2 cellular contexts compared by ENCODE assay signal in the genomic region with DNA sequence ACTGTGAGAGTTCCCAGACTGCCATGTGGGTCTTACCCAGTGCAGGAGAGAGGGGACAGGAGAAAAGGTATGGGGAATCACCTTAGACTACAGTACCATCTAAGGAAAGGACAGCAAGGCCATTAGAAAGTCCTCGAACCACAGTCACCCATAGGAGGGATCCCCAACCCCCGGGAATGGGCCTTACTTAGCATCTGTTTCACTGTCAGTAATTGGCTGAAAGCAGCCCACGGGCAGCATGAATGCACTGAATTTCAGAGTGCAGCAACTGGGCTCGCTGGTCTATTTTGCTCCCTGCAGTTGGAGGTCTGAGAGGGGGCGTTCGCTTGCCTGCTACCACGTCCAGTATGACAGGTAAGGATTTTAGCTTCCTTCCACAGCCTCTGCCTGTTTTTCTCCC.
TF ChIP-seq lines count a peak whose summit lies in the region.

No MANE protein-coding gene starts in this region.

TF ChIP-seq in SK-N-SH, 30 proteins besides CTCF, POLR2A, EP300 and RAD21 (continued from another document):
- TF ChIP-seq, protein P1, sequence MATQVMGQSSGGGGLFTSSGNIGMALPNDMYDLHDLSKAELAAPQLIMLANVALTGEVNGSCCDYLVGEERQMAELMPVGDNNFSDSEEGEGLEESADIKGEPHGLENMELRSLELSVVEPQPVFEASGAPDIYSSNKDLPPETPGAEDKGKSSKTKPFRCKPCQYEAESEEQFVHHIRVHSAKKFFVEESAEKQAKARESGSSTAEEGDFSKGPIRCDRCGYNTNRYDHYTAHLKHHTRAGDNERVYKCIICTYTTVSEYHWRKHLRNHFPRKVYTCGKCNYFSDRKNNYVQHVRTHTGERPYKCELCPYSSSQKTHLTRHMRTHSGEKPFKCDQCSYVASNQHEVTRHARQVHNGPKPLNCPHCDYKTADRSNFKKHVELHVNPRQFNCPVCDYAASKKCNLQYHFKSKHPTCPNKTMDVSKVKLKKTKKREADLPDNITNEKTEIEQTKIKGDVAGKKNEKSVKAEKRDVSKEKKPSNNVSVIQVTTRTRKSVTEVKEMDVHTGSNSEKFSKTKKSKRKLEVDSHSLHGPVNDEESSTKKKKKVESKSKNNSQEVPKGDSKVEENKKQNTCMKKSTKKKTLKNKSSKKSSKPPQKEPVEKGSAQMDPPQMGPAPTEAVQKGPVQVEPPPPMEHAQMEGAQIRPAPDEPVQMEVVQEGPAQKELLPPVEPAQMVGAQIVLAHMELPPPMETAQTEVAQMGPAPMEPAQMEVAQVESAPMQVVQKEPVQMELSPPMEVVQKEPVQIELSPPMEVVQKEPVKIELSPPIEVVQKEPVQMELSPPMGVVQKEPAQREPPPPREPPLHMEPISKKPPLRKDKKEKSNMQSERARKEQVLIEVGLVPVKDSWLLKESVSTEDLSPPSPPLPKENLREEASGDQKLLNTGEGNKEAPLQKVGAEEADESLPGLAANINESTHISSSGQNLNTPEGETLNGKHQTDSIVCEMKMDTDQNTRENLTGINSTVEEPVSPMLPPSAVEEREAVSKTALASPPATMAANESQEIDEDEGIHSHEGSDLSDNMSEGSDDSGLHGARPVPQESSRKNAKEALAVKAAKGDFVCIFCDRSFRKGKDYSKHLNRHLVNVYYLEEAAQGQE (IDR thresholded peaks at IDR 0.05; ENCODE audit: low read depth, low read length) = no peak
- TF ChIP-seq USF1 (IDR thresholded peaks at IDR 0.05; ENCODE audit: borderline replicate concordance, low read depth) = no peak
- TF ChIP-seq, protein P2, sequence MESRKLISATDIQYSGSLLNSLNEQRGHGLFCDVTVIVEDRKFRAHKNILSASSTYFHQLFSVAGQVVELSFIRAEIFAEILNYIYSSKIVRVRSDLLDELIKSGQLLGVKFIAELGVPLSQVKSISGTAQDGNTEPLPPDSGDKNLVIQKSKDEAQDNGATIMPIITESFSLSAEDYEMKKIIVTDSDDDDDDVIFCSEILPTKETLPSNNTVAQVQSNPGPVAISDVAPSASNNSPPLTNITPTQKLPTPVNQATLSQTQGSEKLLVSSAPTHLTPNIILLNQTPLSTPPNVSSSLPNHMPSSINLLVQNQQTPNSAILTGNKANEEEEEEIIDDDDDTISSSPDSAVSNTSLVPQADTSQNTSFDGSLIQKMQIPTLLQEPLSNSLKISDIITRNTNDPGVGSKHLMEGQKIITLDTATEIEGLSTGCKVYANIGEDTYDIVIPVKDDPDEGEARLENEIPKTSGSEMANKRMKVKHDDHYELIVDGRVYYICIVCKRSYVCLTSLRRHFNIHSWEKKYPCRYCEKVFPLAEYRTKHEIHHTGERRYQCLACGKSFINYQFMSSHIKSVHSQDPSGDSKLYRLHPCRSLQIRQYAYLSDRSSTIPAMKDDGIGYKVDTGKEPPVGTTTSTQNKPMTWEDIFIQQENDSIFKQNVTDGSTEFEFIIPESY (IDR thresholded peaks at IDR 0.05; ENCODE audit: borderline replicate concordance, low read depth) = no peak
- no peak for TF ChIP-seq RFX5 (IDR thresholded peaks at IDR 0.05; ENCODE audit: low read length)
- TF ChIP-seq MXI1 (IDR thresholded peaks at IDR 0.05; ENCODE audit: low read depth, low read length) = no peak
- no peak for TF ChIP-seq NFIC (IDR thresholded peaks at IDR 0.05; ENCODE audit: borderline replicate concordance)
- no peak for TF ChIP-seq FOSL2 (IDR thresholded peaks at IDR 0.05; ENCODE audit: borderline replicate concordance, low read depth)
- TF ChIP-seq TCF12 (IDR thresholded peaks at IDR 0.05) = no peak
- no peak for TF ChIP-seq EZH2phosphoT487 (IDR thresholded peaks at IDR 0.05; ENCODE audit: borderline replicate concordance, low read depth)
- TF ChIP-seq GABPA (IDR thresholded peaks at IDR 0.05; ENCODE audit: low read depth) = no peak
- TF ChIP-seq ELF1 (IDR thresholded peaks at IDR 0.05) = no peak

TF ChIP-seq in SK-N-SH treated with all-trans-retinoic acid at 6 μM for 48 hours, 23 proteins besides CTCF, POLR2A, EP300 and RAD21 (continued from another document):
- TF ChIP-seq, protein P3, sequence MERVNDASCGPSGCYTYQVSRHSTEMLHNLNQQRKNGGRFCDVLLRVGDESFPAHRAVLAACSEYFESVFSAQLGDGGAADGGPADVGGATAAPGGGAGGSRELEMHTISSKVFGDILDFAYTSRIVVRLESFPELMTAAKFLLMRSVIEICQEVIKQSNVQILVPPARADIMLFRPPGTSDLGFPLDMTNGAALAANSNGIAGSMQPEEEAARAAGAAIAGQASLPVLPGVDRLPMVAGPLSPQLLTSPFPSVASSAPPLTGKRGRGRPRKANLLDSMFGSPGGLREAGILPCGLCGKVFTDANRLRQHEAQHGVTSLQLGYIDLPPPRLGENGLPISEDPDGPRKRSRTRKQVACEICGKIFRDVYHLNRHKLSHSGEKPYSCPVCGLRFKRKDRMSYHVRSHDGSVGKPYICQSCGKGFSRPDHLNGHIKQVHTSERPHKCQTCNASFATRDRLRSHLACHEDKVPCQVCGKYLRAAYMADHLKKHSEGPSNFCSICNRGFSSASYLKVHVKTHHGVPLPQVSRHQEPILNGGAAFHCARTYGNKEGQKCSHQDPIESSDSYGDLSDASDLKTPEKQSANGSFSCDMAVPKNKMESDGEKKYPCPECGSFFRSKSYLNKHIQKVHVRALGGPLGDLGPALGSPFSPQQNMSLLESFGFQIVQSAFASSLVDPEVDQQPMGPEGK (CRISPR knock-in tag; IDR thresholded peaks at IDR 0.05; ENCODE audit: borderline replicate concordance) = no peak
- no peak for TF ChIP-seq ARNTL (CRISPR knock-in tag; IDR thresholded peaks at IDR 0.05; ENCODE audit: borderline replicate concordance, low read depth)
- TF ChIP-seq ZFP30 (CRISPR knock-in tag; IDR thresholded peaks at IDR 0.05) = no peak
